ENCODE assay signal across 27 cellular contexts in genomic region chr1:119764220-119764619, GRCh38. TPM values are rescaled to one million over a fixed set of nuclear protein-coding genes. Genes with fewer than 3 reads are reported as not detected.
"Had no signal": no experiment of that assay in that cellular context is flagged by ENCODE, and none has a peak within 500 bp of the region (broad histone marks: within the 10 kb centered on the region; RNA-seq: fewer than 3 reads in every experiment).

No MANE protein-coding gene starts in this region.

- H3K27ac Mint-ChIP-seq: activated CD4-positive, alpha-beta T cell treated with anti-CD3 and anti-CD28 coated beads for 36 hours; activated CD8-positive, alpha-beta T cell treated with anti-CD3 and anti-CD28 coated beads for 36 hours; activated naive CD4-positive, alpha-beta T cell treated with anti-CD3 and anti-CD28 coated beads, Interleukin-2, amount 50 U/mL, for 24 hours; activated T-cell treated with anti-CD3 and anti-CD28 coated beads, Interleukin-2, amount 50 U/mL, for 24 hours; activated T-helper 1 cell treated with anti-CD3 and anti-CD28 coated beads, Interleukin-12 subunit alpha, Interleukin-12 subunit beta, Interleukin-2, Interleukin-4 antibody, amounts not matched to agents 30 ng/mL and 10 ng/mL and 1 ng/mL, durations not matched to agents 14 hours and 24 hours and 36 hours; T-cell had no signal

- FAIRE-seq: TTC549 had no signal

- H3K4me1 ChIP-seq: breast epithelium had no signal

- H3K36me3 Mint-ChIP-seq: activated naive CD4-positive, alpha-beta T cell treated with anti-CD3 and anti-CD28 coated beads, Interleukin-2, amount 50 U/mL, for 24 hours; T-cell had no signal

- H3K36me3 ChIP-seq: breast epithelium had no signal

- H3K4me1 Mint-ChIP-seq: activated CD4-positive, alpha-beta T cell treated with anti-CD3 and anti-CD28 coated beads for 36 hours; activated naive CD4-positive, alpha-beta T cell treated with anti-CD3 and anti-CD28 coated beads, Interleukin-2, amount 50 U/mL, for 24 hours; T-cell had no signal

- DNase-seq: activated CD4-positive, alpha-beta T cell treated with anti-CD3 and anti-CD28 coated beads for 36 hours; activated CD4-positive, alpha-beta T cell treated with anti-CD3 and anti-CD28 coated beads, Interleukin-2, amount 50 U/mL, for 1 hour; activated CD8-positive, alpha-beta T cell treated with anti-CD3 and anti-CD28 coated beads for 36 hours; activated effector memory CD4-positive, alpha-beta T cell treated with Interleukin-2 at 50 U/mL for 16 hours; activated naive CD4-positive, alpha-beta T cell; activated T-cell treated with anti-CD3 and anti-CD28 coated beads, Interleukin-2, amount 50 U/mL, for 24 hours; aorta; caudate nucleus; Kasumi-1; KBM-7; NCI-H1105 treated with DMSO at 0.1 percent for 48 hours; NCI-H1436 treated with DMSO at 0.1 percent for 48 hours; NCI-H187; NCI-H2081 treated with DMSO at 0.1 percent for 48 hours; NCI-H446; NCI-H524 treated with DMSO at 0.1 percent for 48 hours; NCI-H82; T-cell; T-helper 2 cell; T1000 had no signal

- H3K9me3 Mint-ChIP-seq: activated CD8-positive, alpha-beta T cell treated with anti-CD3 and anti-CD28 coated beads for 36 hours; activated naive CD4-positive, alpha-beta T cell treated with anti-CD3 and anti-CD28 coated beads, Interleukin-2, amount 50 U/mL, for 24 hours; activated T-cell treated with anti-CD3 and anti-CD28 coated beads, Interleukin-2, amount 50 U/mL, for 24 hours; activated T-helper 1 cell treated with anti-CD3 and anti-CD28 coated beads, Interleukin-12 subunit alpha, Interleukin-12 subunit beta, Interleukin-2, Interleukin-4 antibody, amounts not matched to agents 30 ng/mL and 10 ng/mL and 1 ng/mL, durations not matched to agents 14 hours and 24 hours and 36 hours; T-cell had no signal

- H3K27me3 ChIP-seq: breast epithelium had no signal

- H3K4me3 Mint-ChIP-seq: activated CD4-positive, alpha-beta T cell treated with anti-CD3 and anti-CD28 coated beads for 36 hours; activated CD8-positive, alpha-beta T cell treated with anti-CD3 and anti-CD28 coated beads for 36 hours; activated naive CD4-positive, alpha-beta T cell treated with anti-CD3 and anti-CD28 coated beads, Interleukin-2, amount 50 U/mL, for 24 hours; activated T-cell treated with anti-CD3 and anti-CD28 coated beads, Interleukin-2, amount 50 U/mL, for 24 hours; activated T-helper 1 cell treated with anti-CD3 and anti-CD28 coated beads, Interleukin-12 subunit alpha, Interleukin-12 subunit beta, Interleukin-2, Interleukin-4 antibody, amounts not matched to agents 30 ng/mL and 10 ng/mL and 1 ng/mL, durations not matched to agents 14 hours and 24 hours and 36 hours; T-cell had no signal

- H3K27ac ChIP-seq: breast epithelium, SK-N-MC had no signal

- ATAC-seq: activated CD4-positive, alpha-beta T cell treated with anti-CD3 and anti-CD28 coated beads for 36 hours; activated CD8-positive, alpha-beta T cell treated with anti-CD3 and anti-CD28 coated beads for 36 hours; T-cell had no signal

- H3K4me3 ChIP-seq: breast epithelium, SK-N-MC had no signal

RNA-seq across cellular contexts. Expression of gene HMGCS2, which starts 4.5 kb away (rescaled TPM):
- total RNA-seq: activated CD4-positive, alpha-beta T cell treated with anti-CD3 and anti-CD28 coated beads for 36 hours; activated CD8-positive, alpha-beta T cell treated with anti-CD3 and anti-CD28 coated beads for 36 hours; activated T-helper 1 cell treated with anti-CD3 and anti-CD28 coated beads, Interleukin-12 subunit alpha, Interleukin-12 subunit beta, Interleukin-2, Interleukin-4 antibody, amounts not matched to agents 30 ng/mL and 10 ng/mL and 1 ng/mL, durations not matched to agents 14 hours and 24 hours and 36 hours; aorta; OCI-LY7; RPMI7951 had no signal

RNA-seq across cellular contexts. Expression of gene REG4, which starts 47.0 kb away (rescaled TPM):
- total RNA-seq: aorta, breast epithelium, OCI-LY7, RPMI7951 had no signal
